ENCODE assay signal across 2 cellular contexts in genomic region chr12:114685320-114685781, GRCh38.
TF ChIP-seq lines count a peak whose summit lies in the region.

No MANE protein-coding gene starts in this region.

TF ChIP-seq in HEK293, 187 proteins besides CTCF, POLR2A, EP300 and RAD21 (continued from another document):
- TF ChIP-seq REST (tag by site-specific recombination; IDR thresholded peaks at IDR 0.05) (no peak), ZNF645 (tag by site-specific recombination; IDR thresholded peaks at IDR 0.05) (no peak), ZNF221 (tag by site-specific recombination; IDR thresholded peaks at IDR 0.05; ENCODE audit: borderline replicate concordance) (no peak), ZNF624 (tag by site-specific recombination; IDR thresholded peaks at IDR 0.05) (no peak), ZNF510 (tag by site-specific recombination; IDR thresholded peaks at IDR 0.05; ENCODE audit: insufficient replicate concordance) (no peak), ZBTB20 (tag by site-specific recombination; IDR thresholded peaks at IDR 0.05) (no peak), ZNF473 (tag by site-specific recombination; IDR thresholded peaks at IDR 0.05) (no peak), ZNF596 (tag by site-specific recombination; IDR thresholded peaks at IDR 0.05) (no peak)

TF ChIP-seq in H1, 55 proteins besides CTCF, POLR2A, EP300 and RAD21 (continued from another document):
- TF ChIP-seq JUND (IDR thresholded peaks at IDR 0.05; ENCODE audit: low read length): no peak
